Comparison of ENCODE assay signal across 8 cellular contexts in the genomic region with DNA sequence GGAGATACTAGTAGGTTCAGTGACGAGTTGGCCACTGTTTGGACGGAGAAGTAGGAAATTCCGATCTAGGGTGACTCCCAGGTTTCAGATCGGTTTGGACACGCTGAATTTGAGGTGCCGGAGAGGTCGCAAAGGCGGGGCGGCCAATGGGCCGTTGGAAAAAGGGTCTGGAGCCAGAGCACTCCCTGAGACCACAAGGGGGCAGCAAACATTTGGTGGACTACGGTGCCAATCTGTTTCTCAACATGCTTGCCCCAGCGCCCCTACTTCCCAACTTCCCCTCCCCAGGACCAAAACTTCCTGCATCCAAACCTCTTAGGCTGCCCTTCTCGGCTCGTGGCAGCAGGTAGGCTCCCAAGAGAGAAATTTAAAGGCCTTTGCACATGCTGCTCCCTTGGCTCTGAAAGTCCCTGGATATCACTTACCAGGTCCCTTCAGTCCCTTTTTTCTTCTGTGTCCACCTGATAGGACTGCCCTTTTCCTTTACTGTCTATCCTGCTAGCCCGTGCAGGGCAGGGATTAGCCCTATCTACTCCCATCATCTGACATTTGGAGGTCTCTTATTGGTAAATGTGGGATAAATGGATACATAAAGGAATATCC. TPM values are rescaled to one million over a fixed set of nuclear protein-coding genes. Genes with fewer than 3 reads are reported as not detected.
DNase-seq lines count a peak whose midpoint lies in the region; ATAC-seq, FAIRE-seq and TF ChIP-seq lines count a peak whose summit lies in the region.

No MANE protein-coding gene starts in this region.

- intact Hi-C loops in endothelial cell of umbilical vein (cut with micrococcal nuclease) = loop anchor here (1.0 to 5.0 kb wide), 3 partner anchors 21 to 156 kb away; partner anchors contain the start of genes DNAI1 and FAM219A

- dilution Hi-C loops in endothelial cell of umbilical vein (cut with MboI; ENCODE audit: extremely low pct_ligation_motif_present, low sequenced_read_pairs) = no loop called here

- POLR2A ChIA-PET in endothelial cell of umbilical vein (lab: Charles Lee) = interaction anchor here (1.5 kb wide), 1 partner anchor 22 kb away, joined by 3 read pairs; no protein-coding TSS in a partner anchor

- no peaks in the 10 kb centered on the region for H3K9me3 ChIP-seq in endothelial cell of umbilical vein (replicated peaks; ENCODE audit: control insufficient read depth, insufficient read depth, low read length)

- TF ChIP-seq POLR2A in endothelial cell of umbilical vein (IDR thresholded peaks at IDR 0.05; ENCODE audit: low read depth, low read length) = no peak

- H2AFZ ChIP-seq in endothelial cell of umbilical vein (ENCODE audit: low read depth, low read length) = peak overlapping the region; percentile 94

- no peaks in the 10 kb centered on the region for H4K20me1 ChIP-seq in endothelial cell of umbilical vein (replicated peaks; ENCODE audit: control insufficient read depth, extremely low read depth, insufficient read depth, low read length)

- H3K4me2 ChIP-seq in endothelial cell of umbilical vein (ENCODE audit: insufficient read depth, low read length) = peak overlapping the region; percentile 71

- H3K4me3 ChIP-seq in HL-60 (replicated peaks; ENCODE audit: insufficient read depth, low read length) (peak overlapping the region; percentile 62), endothelial cell of umbilical vein (replicated peaks in 1 of 3; ENCODE audit: insufficient read depth in 1 of 3, low read depth in 1 of 3, low read length in 3 of 3) (peak overlapping the region; percentile 21 to 79 (median 41))

- peak; percentile 92 for FAIRE-seq in endothelial cell of umbilical vein (lab: Jason Lieb, UNC)

- no peaks in the 10 kb centered on the region for H3K9me1 ChIP-seq in endothelial cell of umbilical vein (replicated peaks; ENCODE audit: control insufficient read depth, extremely low read depth, insufficient read depth, low read length)

- TF ChIP-seq CTCF in HL-60 (IDR thresholded peaks at IDR 0.05; ENCODE audit: insufficient read depth, low read length) (peak; percentile 55), endothelial cell of umbilical vein (IDR thresholded peaks at IDR 0.05; ENCODE audit: extremely low read depth in 1 of 2, insufficient read depth in 1 of 2, low read depth in 1 of 2, low read length in 2 of 2) (peak; percentile 83 to 94)

- H3K27me3 ChIP-seq in HL-60 (ENCODE audit: insufficient read depth, poor library complexity, severe bottlenecking) (no peaks in the 10 kb centered on the region), endothelial cell of umbilical vein (ENCODE audit: control insufficient read depth in 2 of 2, insufficient read depth in 2 of 2, low read length in 2 of 2) (no peaks in the 10 kb centered on the region)

- peak overlapping the region; percentile 93 for H3K9ac ChIP-seq in endothelial cell of umbilical vein (replicated peaks; ENCODE audit: extremely low read depth, insufficient read depth, low read length)

- H3K36me3 ChIP-seq in endothelial cell of umbilical vein (ENCODE audit: control insufficient read depth in 2 of 2, extremely low read depth in 1 of 2, insufficient read depth in 2 of 2, low read length in 2 of 2) = peaks cover 0 to 12% of the 10 kb centered on the region in 2 experiments

- peak; percentile 82 for DNase-seq in EL
- peak; percentile 56 to 79 for DNase-seq in HL-60 (ENCODE audit: low read depth in 1 of 2, low spot score in 1 of 2)
- DNase-seq in NOMO-1 (lab: John Stamatoyannopoulos, UW; ENCODE audit: unreplicated experiment in 2 of 2) = peak; percentile 80 to 83
- peak; percentile 21 for DNase-seq in activated CD8-positive, alpha-beta memory T cell treated with anti-CD3 and anti-CD28 coated beads, Interleukin-2, amount 50 U/mL, for 24 hours (ENCODE audit: extremely low read depth)
- DNase-seq in endothelial cell of umbilical vein (ENCODE audit: low read depth, low spot score) = peak; percentile 72
- DNase-seq in middle frontal gyrus (ENCODE audit: extremely low spot score, low spot score) = peak; percentile 36
- peak; percentile 35 to 52 for DNase-seq in stimulated activated CD8-positive, alpha-beta memory T cell treated with anti-CD3 and anti-CD28 coated beads, Interleukin-4, amount 100 ng/mL, for 1 hour (ENCODE audit: low read depth in 2 of 2, low spot score in 1 of 2)

- peaks cover 13% of the 10 kb centered on the region for H3K4me1 ChIP-seq in endothelial cell of umbilical vein (ENCODE audit: control insufficient read depth, extremely low read depth, insufficient read depth, low read length)

- peaks cover 2% of the 10 kb centered on the region for H3K79me2 ChIP-seq in endothelial cell of umbilical vein (ENCODE audit: control insufficient read depth, insufficient read depth, low read length)

- no peak for ATAC-seq in GM19463 (IDR thresholded peaks at IDR 0.05; ENCODE audit: unreplicated experiment)

- H3K27ac ChIP-seq in HL-60 (replicated peaks) = no peak overlapping the region
- no peak overlapping the region for H3K27ac ChIP-seq in endothelial cell of umbilical vein (ENCODE audit: insufficient read depth, low read depth, low read length)

- no TSS peak for BruUV-seq in endothelial cell of umbilical vein (replicated peaks; lab: Mats Ljungman, UMichigan)

- CTCF ChIA-PET in endothelial cell of umbilical vein (lab: Charles Lee) = interaction anchor here (0.6 to 7.1 kb wide), 13 partner anchors 7 to 90 kb away, joined by 3 to 130 read pairs (median 4); partner anchors contain the start of genes DCTN3 and SIGMAR1

TF ChIP-seq in endothelial cell of umbilical vein, 7 proteins besides CTCF, POLR2A, EP300 and RAD21:
- peak; percentile 25 for TF ChIP-seq POLR2AphosphoS5 (IDR thresholded peaks at IDR 0.05; ENCODE audit: insufficient read depth, low read depth, low read length)
- no peak for TF ChIP-seq MAX (IDR thresholded peaks at IDR 0.05; ENCODE audit: insufficient read depth, insufficient read length)

RNA-seq across cellular contexts. Expression of gene RPP25L, which starts 1.0 kb away (rescaled TPM):
- 15.1 and 15.7 TPM in 2 replicates for total RNA-seq in endothelial cell of umbilical vein
- polyA plus RNA-seq in endothelial cell of umbilical vein = 41.0 and 46.9 TPM in 2 replicates
- 26.1 and 27.9 TPM in 2 replicates for polyA plus RNA-seq in endothelial cell of umbilical vein (2011; cell fraction: cytosol; rRNA removed)
- polyA plus RNA-seq in endothelial cell of umbilical vein (2011; cell fraction: nucleus; rRNA removed) = 9.1 and 10.0 TPM in 2 replicates
- polyA plus RNA-seq in endothelial cell of umbilical vein (2012) = 18.8 and 23.8 TPM in 2 replicates
- polyA minus RNA-seq in endothelial cell of umbilical vein = 7.2 and 12.7 TPM in 2 replicates
- polyA minus RNA-seq in endothelial cell of umbilical vein (2011; cell fraction: cytosol; rRNA and poly(A)+ RNA removed) = 19.8 TPM
- polyA minus RNA-seq in endothelial cell of umbilical vein (2011; cell fraction: nucleus; rRNA and poly(A)+ RNA removed) = 2.8 and 3.7 TPM in 2 replicates

RNA-seq across cellular contexts. Expression of gene DCTN3, which starts 7.4 kb away (rescaled TPM):
- 91.0 and 93.3 TPM in 2 replicates for total RNA-seq in endothelial cell of umbilical vein
- polyA plus RNA-seq in endothelial cell of umbilical vein = 170 TPM in 2 replicates
- 163 and 168 TPM in 2 replicates for polyA plus RNA-seq in endothelial cell of umbilical vein (2011; cell fraction: cytosol; rRNA removed)
- 101 and 104 TPM in 2 replicates for polyA plus RNA-seq in endothelial cell of umbilical vein (2011; cell fraction: nucleus; rRNA removed)
- 117 and 131 TPM in 2 replicates for polyA plus RNA-seq in endothelial cell of umbilical vein (2012)
- 61.0 and 79.4 TPM in 2 replicates for polyA minus RNA-seq in endothelial cell of umbilical vein
- 26.2 TPM for polyA minus RNA-seq in endothelial cell of umbilical vein (2011; cell fraction: cytosol; rRNA and poly(A)+ RNA removed)
- polyA minus RNA-seq in endothelial cell of umbilical vein (2011; cell fraction: nucleus; rRNA and poly(A)+ RNA removed) = 19.7 and 32.8 TPM in 2 replicates

RNA-seq across cellular contexts. Expression of gene ARID3C, which starts 16.0 kb away (rescaled TPM):
- total RNA-seq in endothelial cell of umbilical vein = not detected in 2 replicates
- not detected in 2 replicates for polyA plus RNA-seq in endothelial cell of umbilical vein
- 0.06 TPM in 1 of 2 replicates, not detected in the other for polyA plus RNA-seq in endothelial cell of umbilical vein (2011; cell fraction: cytosol; rRNA removed)
- polyA plus RNA-seq in endothelial cell of umbilical vein (2011; cell fraction: nucleus; rRNA removed) = not detected in 2 replicates
- polyA plus RNA-seq in endothelial cell of umbilical vein (2012) = not detected in 2 replicates
- polyA minus RNA-seq in endothelial cell of umbilical vein = not detected in 2 replicates
- 0.72 TPM for polyA minus RNA-seq in endothelial cell of umbilical vein (2011; cell fraction: cytosol; rRNA and poly(A)+ RNA removed)
- not detected in 2 replicates for polyA minus RNA-seq in endothelial cell of umbilical vein (2011; cell fraction: nucleus; rRNA and poly(A)+ RNA removed)

RNA-seq across cellular contexts. Expression of gene CNTFR, which starts 23.4 kb away (rescaled TPM):
- total RNA-seq in endothelial cell of umbilical vein = not detected in 2 replicates
- not detected in 2 replicates for polyA plus RNA-seq in endothelial cell of umbilical vein
- not detected in 2 replicates for polyA plus RNA-seq in endothelial cell of umbilical vein (2011; cell fraction: cytosol; rRNA removed)
- not detected in 2 replicates for polyA plus RNA-seq in endothelial cell of umbilical vein (2011; cell fraction: nucleus; rRNA removed)
- not detected in 2 replicates for polyA plus RNA-seq in endothelial cell of umbilical vein (2012)
- not detected in 2 replicates for polyA minus RNA-seq in endothelial cell of umbilical vein
- polyA minus RNA-seq in endothelial cell of umbilical vein (2011; cell fraction: cytosol; rRNA and poly(A)+ RNA removed) = not detected
- polyA minus RNA-seq in endothelial cell of umbilical vein (2011; cell fraction: nucleus; rRNA and poly(A)+ RNA removed) = not detected in 2 replicates

RNA-seq across cellular contexts. Expression of gene SIGMAR1, which starts 24.7 kb away (rescaled TPM):
- 74.1 and 81.2 TPM in 2 replicates for total RNA-seq in endothelial cell of umbilical vein
- 78.4 and 83.5 TPM in 2 replicates for polyA plus RNA-seq in endothelial cell of umbilical vein
- polyA plus RNA-seq in endothelial cell of umbilical vein (2011; cell fraction: cytosol; rRNA removed) = 93.9 and 95.3 TPM in 2 replicates
- polyA plus RNA-seq in endothelial cell of umbilical vein (2011; cell fraction: nucleus; rRNA removed) = 24.7 and 27.2 TPM in 2 replicates
- 80.0 and 89.4 TPM in 2 replicates for polyA plus RNA-seq in endothelial cell of umbilical vein (2012)
- 61.6 and 63.3 TPM in 2 replicates for polyA minus RNA-seq in endothelial cell of umbilical vein
- polyA minus RNA-seq in endothelial cell of umbilical vein (2011; cell fraction: cytosol; rRNA and poly(A)+ RNA removed) = 98.6 TPM
- polyA minus RNA-seq in endothelial cell of umbilical vein (2011; cell fraction: nucleus; rRNA and poly(A)+ RNA removed) = 15.2 and 20.8 TPM in 2 replicates

Comparison
In these comparisons a context has a peak if more than half of its experiments do, and no peak if none do; other contexts are left out.
1. DNase-seq: peak in every context shown above with its lines; median percentile 82 in EL; 82 in NOMO-1; 72 in endothelial cell of umbilical vein; 68 in HL-60; 44 in stimulated activated CD8-positive, alpha-beta memory T cell treated with anti-CD3 and anti-CD28 coated beads, Interleukin-4, amount 100 ng/mL, for 1 hour; 36 in middle frontal gyrus; 21 in activated CD8-positive, alpha-beta memory T cell treated with anti-CD3 and anti-CD28 coated beads, Interleukin-2, amount 50 U/mL, for 24 hours.